Comparison of ENCODE assay signal across 8 cellular contexts in the genomic region with DNA sequence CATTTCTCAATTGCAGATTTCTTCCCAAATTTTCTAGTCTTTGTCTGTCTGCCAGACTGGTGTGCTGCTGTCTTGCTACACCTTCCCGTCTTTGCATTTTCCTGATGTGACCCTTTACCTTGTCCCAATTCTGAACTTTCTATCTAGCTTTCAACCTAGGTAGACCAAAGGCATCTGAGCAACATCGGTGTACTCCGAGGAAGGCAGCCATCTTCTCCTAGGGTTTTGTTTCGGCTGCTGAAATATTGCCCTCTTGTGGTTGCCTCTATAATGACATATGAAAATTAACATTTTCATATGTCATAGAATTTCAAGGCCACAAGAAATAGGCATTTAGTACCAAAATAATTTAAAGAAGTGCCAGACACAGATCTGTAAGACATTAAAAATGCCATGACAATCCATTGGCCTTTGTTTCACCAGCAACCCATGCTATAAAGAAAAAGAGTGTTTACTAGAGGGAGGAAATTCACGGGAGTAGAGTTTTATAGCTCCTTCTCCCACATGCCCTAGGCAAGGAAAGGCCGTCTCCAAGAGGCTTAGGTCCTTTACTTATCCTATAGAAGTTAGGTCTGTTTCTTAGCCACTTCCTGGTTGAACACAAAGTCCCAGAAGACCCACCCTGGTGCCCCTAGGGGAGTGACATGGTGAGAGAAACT. TPM values are rescaled to one million over a fixed set of nuclear protein-coding genes. Genes with fewer than 3 reads are reported as not detected.
DNase-seq lines count a peak whose midpoint lies in the region; ATAC-seq and TF ChIP-seq lines count a peak whose summit lies in the region.

No MANE protein-coding gene starts in this region.

- no peaks in the 10 kb centered on the region for H3K36me3 ChIP-seq in neural progenitor cell

- DNase-seq in Right ventricle myocardium superior = no peak
- no peak for DNase-seq in cardiac septum (ENCODE audit: low spot score)
- peak; percentile 39 for DNase-seq in NCI-H2196 (lab: John Stamatoyannopoulos, UW; ENCODE audit: unreplicated experiment)
- DNase-seq in activated CD4-positive, alpha-beta T cell treated with anti-CD3 and anti-CD28 coated beads, Interleukin-2, amount 50 U/mL, for 4 hours = peak; percentile 15 to 16
- peak; percentile 31 for DNase-seq in fibroblast of gingiva (ENCODE audit: low read depth)
- DNase-seq in neural progenitor cell (ENCODE audit: low spot score) = peak; percentile 47
- DNase-seq in KG1 (lab: John Stamatoyannopoulos, UW) = no peak

- no peaks in the 10 kb centered on the region for H3K27me3 Mint-ChIP-seq in neural progenitor cell (ENCODE audit: insufficient read depth, low read depth)

- H3K9me3 Mint-ChIP-seq in neural progenitor cell = peaks cover 3% of the 10 kb centered on the region

- H2AFZ ChIP-seq in neural progenitor cell (replicated peaks) = peak overlapping the region; percentile 96

- peak; percentile 64 for ATAC-seq in Right ventricle myocardium superior (ENCODE audit: poor library complexity)
- ATAC-seq in HG02571 (IDR thresholded peaks at IDR 0.05; ENCODE audit: unreplicated experiment) = peak; percentile 58

- no peaks in the 10 kb centered on the region for H3K4me1 Mint-ChIP-seq in neural progenitor cell

- H3K4me3 ChIP-seq in neural progenitor cell = no peak overlapping the region

- no peak overlapping the region for H3K4me2 ChIP-seq in neural progenitor cell

- no peak overlapping the region for H3K27ac Mint-ChIP-seq in neural progenitor cell

- no peaks in the 10 kb centered on the region for H4K20me1 ChIP-seq in neural progenitor cell (ENCODE audit: low read depth)

- H3K79me2 ChIP-seq in neural progenitor cell (ENCODE audit: low read depth) = no peaks in the 10 kb centered on the region

- no peaks in the 10 kb centered on the region for H3K9me3 ChIP-seq in neural progenitor cell (ENCODE audit: low read depth)

- no peak overlapping the region for H3K9ac ChIP-seq in neural progenitor cell

- H3K4me1 ChIP-seq in neural progenitor cell = no peaks in the 10 kb centered on the region

- peak overlapping the region; percentile 57 for H3K4me3 Mint-ChIP-seq in neural progenitor cell

- no peaks in the 10 kb centered on the region for H3F3A ChIP-seq in neural progenitor cell (ENCODE audit: low read depth)

- H3K27ac ChIP-seq in neural progenitor cell = no peak overlapping the region

- intact Hi-C loops in Right ventricle myocardium superior (cut with DNase I) = loop anchor here (10.0 kb wide), 1 partner anchor 149 kb away; a partner anchor contains a TSS
- intact Hi-C loops in cardiac septum (cut with DNase I) = loop anchor here (1.0 kb wide), 1 partner anchor 149 kb away; no protein-coding TSS in a partner anchor

- H3K36me3 Mint-ChIP-seq in neural progenitor cell = no peaks in the 10 kb centered on the region

- no peaks in the 10 kb centered on the region for H3K27me3 ChIP-seq in neural progenitor cell

- peak; percentile 84 for TF ChIP-seq CTCF in neural progenitor cell (IDR thresholded peaks at IDR 0.05)

RNA-seq across cellular contexts. Expression of a gene that starts 23.4 kb away (rescaled TPM):
- total RNA-seq in Right ventricle myocardium superior (0.22 TPM), cardiac septum (not detected), neural progenitor cell (ENCODE audit: low replicate concordance) (not detected in 2 replicates)

RNA-seq across cellular contexts. Expression of a gene that starts 41.4 kb away (rescaled TPM):
- total RNA-seq in Right ventricle myocardium superior (0.43 TPM), cardiac septum (0.57 TPM), neural progenitor cell (ENCODE audit: low replicate concordance) (2.0 TPM in 1 of 2 replicates, not detected in the other)

RNA-seq across cellular contexts. Expression of a gene that starts 48.6 kb away (rescaled TPM):
- total RNA-seq in Right ventricle myocardium superior (not detected), cardiac septum (not detected), neural progenitor cell (ENCODE audit: low replicate concordance) (not detected in 2 replicates)

Comparison
In these comparisons a context has a peak if more than half of its experiments do, and no peak if none do; other contexts are left out.
1. DNase-seq: peak in NCI-H2196 (single experiment), activated CD4-positive, alpha-beta T cell treated with anti-CD3 and anti-CD28 coated beads, Interleukin-2, amount 50 U/mL, for 4 hours (2 of 2), fibroblast of gingiva (single experiment) and neural progenitor cell (single experiment); none in Right ventricle myocardium superior (single experiment), cardiac septum (single experiment) and KG1 (single experiment).